Comparison of ENCODE assay signal across 17 cellular contexts in the genomic region with DNA sequence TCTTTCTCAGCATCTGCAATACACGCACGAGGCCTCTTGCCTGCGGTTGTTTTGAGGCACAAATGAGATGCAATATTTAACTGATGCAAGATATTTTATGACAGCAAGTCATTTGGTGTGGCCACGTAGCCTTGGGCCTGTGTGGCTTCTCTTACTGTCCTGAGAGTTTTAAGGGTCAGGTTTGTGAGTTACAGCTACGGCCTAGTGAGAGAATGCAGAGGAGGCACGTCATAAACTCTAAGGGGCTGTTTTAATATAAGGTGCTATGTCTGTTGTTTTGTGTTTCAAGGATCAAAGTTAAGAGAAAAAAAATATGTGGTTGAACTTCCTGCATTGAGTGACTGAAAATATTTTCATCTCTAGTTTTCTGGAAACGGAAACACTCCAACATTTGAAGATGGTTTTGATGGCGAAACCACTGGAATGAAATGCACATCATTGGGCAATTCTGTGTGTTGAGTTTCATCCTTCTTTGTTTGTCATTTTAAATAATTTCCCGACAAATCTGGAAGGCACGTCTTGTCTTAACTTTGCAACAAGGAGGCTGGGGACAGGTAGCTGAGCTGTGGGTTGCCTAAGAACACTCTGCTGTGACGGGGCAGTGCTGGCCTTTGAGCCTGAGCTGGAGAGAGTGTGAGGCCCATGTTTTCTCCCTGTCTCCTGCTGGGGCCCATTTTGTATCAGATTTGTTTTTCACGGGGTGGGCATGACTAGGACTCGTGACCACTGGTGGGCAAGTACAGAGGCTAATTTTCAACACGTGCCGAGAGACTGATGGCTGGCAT. TPM values are rescaled to one million over a fixed set of nuclear protein-coding genes. Genes with fewer than 3 reads are reported as not detected.
DNase-seq lines count a peak whose midpoint lies in the region; ATAC-seq and TF ChIP-seq lines count a peak whose summit lies in the region.
"Had no signal": no experiment of that assay in that cellular context is flagged by ENCODE, and none has a peak within 500 bp of the region (broad histone marks: within the 10 kb centered on the region; RNA-seq: fewer than 3 reads in every experiment).

No MANE protein-coding gene starts in this region.

- H3K14ac ChIP-seq in mesenchymal stem cell (ENCODE audit: low read length in 2 of 2): peak overlapping the region in 1 of 2 experiments; percentile 96

- peaks cover 0 to 1% of the 10 kb centered on the region in 2 donors for H3K27me3 Mint-ChIP-seq in CD8-positive, alpha-beta memory T cell
- H3K27me3 Mint-ChIP-seq in activated naive CD8-positive, alpha-beta T cell: no peaks in the 10 kb centered on the region

- H3K27me3 ChIP-seq in CD8-positive, alpha-beta memory T cell (ENCODE audit: insufficient read depth, low read length, poor library complexity, severe bottlenecking): no peaks in the 10 kb centered on the region
- H3K27me3 ChIP-seq in mesenchymal stem cell (ENCODE audit: control insufficient read depth in 1 of 2, insufficient read depth in 1 of 2, low read length in 2 of 2): peaks cover 0 to 18% of the 10 kb centered on the region in 2 experiments
- H3K27me3 ChIP-seq in psoas muscle (ENCODE audit: insufficient read depth in 3 of 3, low read length in 2 of 3): peaks cover under 1 to 19% (median 9%) of the 10 kb centered on the region in 3 donors

- TF ChIP-seq CTCF in psoas muscle (IDR thresholded peaks at IDR 0.05): no peak

- no peak overlapping the region for H3K9ac ChIP-seq in mesenchymal stem cell (ENCODE audit: low read length)

- H4K8ac ChIP-seq in mesenchymal stem cell (ENCODE audit: low read length): no peak overlapping the region

- ATAC-seq in psoas muscle (no peak), GM19324 (IDR thresholded peaks at IDR 0.05; ENCODE audit: low FRiP score, unreplicated experiment) (no peak)
- ATAC-seq: heart right ventricle, sciatic nerve had no signal

- H3K79me1 ChIP-seq in mesenchymal stem cell (replicated peaks; ENCODE audit: low read length, poor library complexity, severe bottlenecking): peaks cover 14% of the 10 kb centered on the region

- no peak overlapping the region for H3K4me2 ChIP-seq in mesenchymal stem cell (ENCODE audit: low read length, poor library complexity, severe bottlenecking)

- no peak overlapping the region for H2AK5ac ChIP-seq in mesenchymal stem cell (ENCODE audit: low read length, severe bottlenecking)

- DNase-seq in CD8-positive, alpha-beta memory T cell: peak in 2 of 5 donors; percentile 56 to 83
- DNase-seq in NOMO-1 treated with dmso at 0.1 percent for 144 hours (lab: John Stamatoyannopoulos, UW; ENCODE audit: unreplicated experiment) (peak; percentile 61), mesenchymal stem cell (peak; percentile 30), psoas muscle (no peak), GOT3 (lab: John Stamatoyannopoulos, UW) (no peak), NCI-H748 treated with DMSO at 0.1 percent for 48 hours (lab: John Stamatoyannopoulos, UW) (no peak)
- DNase-seq: C1 segment of cervical spinal cord, heart right ventricle, left ventricle myocardium inferior, naive B cell, NCI-H1694 treated with DMSO at 0.1 percent for 48 hours, Right ventricle myocardium superior had no signal

- H2BK15ac ChIP-seq in mesenchymal stem cell (ENCODE audit: low read depth, poor library complexity, severe bottlenecking): no peak overlapping the region

- CTCF ChIA-PET in CD8-positive, alpha-beta memory T cell (lab: Charles Lee): interaction anchor here (1.0 to 1.8 kb wide), 3 partner anchors 8 to 84 kb away, joined by 3 to 4 read pairs (median 3); no protein-coding TSS in a partner anchor

- intact Hi-C loops in psoas muscle (cut with DNase I): no loop called here

- no peaks in the 10 kb centered on the region for H3K9me3 Mint-ChIP-seq in CD8-positive, alpha-beta memory T cell
- H3K9me3 Mint-ChIP-seq in activated naive CD8-positive, alpha-beta T cell (ENCODE audit: low read depth): no peaks in the 10 kb centered on the region

- 89% methylated on average over 15 of the region's 15 CpGs for WGBS in mesenchymal stem cell
- 81 to 90% (median 84%) methylated on average over 15 of the region's 15 CpGs for WGBS in psoas muscle, 3 donors

- H3K18ac ChIP-seq in mesenchymal stem cell (ENCODE audit: low read depth in 1 of 2, low read length in 2 of 2): peak overlapping the region; percentile 63 to 85

- H2BK12ac ChIP-seq in mesenchymal stem cell (ENCODE audit: low read length in 2 of 2): peak overlapping the region; percentile 40 to 43

- H3K4me1 ChIP-seq in CD8-positive, alpha-beta memory T cell (ENCODE audit: insufficient read depth, low read length): peaks cover 55% of the 10 kb centered on the region
- H3K4me1 ChIP-seq in mesenchymal stem cell (ENCODE audit: control insufficient read depth, insufficient read depth, low read depth, low read length) (peaks cover 18% of the 10 kb centered on the region), psoas muscle (no peaks in the 10 kb centered on the region)
- H3K4me1 ChIP-seq: breast epithelium had no signal

- H3K9me3 ChIP-seq in CD8-positive, alpha-beta memory T cell (ENCODE audit: low read length): no peaks in the 10 kb centered on the region
- H3K9me3 ChIP-seq in mesenchymal stem cell (ENCODE audit: control insufficient read depth, low read length) (no peaks in the 10 kb centered on the region), psoas muscle (no peaks in the 10 kb centered on the region)
- H3K9me3 ChIP-seq: breast epithelium, heart right ventricle, left ventricle myocardium inferior had no signal

- no peak overlapping the region for H4K91ac ChIP-seq in mesenchymal stem cell (ENCODE audit: low read length)

- H2AFZ ChIP-seq in mesenchymal stem cell (ENCODE audit: low read depth, low read length): no peak overlapping the region

- peaks cover 46 to 81% (median 51%) of the 10 kb centered on the region in 3 donors for H3K4me1 Mint-ChIP-seq in CD8-positive, alpha-beta memory T cell
- peaks cover 82% of the 10 kb centered on the region for H3K4me1 Mint-ChIP-seq in activated naive CD8-positive, alpha-beta T cell (ENCODE audit: low read depth)

- peak overlapping the region in 1 of 2 experiments; percentile 85 for H3K4ac ChIP-seq in mesenchymal stem cell (ENCODE audit: low read depth in 1 of 2, low read length in 2 of 2)

- POLR2A ChIA-PET in CD8-positive, alpha-beta memory T cell (lab: Charles Lee): no interaction called here

- peak overlapping the region; percentile 86 to 95 (median 92) for H3K27ac Mint-ChIP-seq in CD8-positive, alpha-beta memory T cell
- H3K27ac Mint-ChIP-seq in activated naive CD8-positive, alpha-beta T cell: peak overlapping the region; percentile 97
- H3K27ac Mint-ChIP-seq: naive B cell had no signal

- H2BK120ac ChIP-seq in mesenchymal stem cell (ENCODE audit: low read depth, low read length): no peak overlapping the region

- peak overlapping the region; percentile 3 for H3K4me3 ChIP-seq in CD8-positive, alpha-beta memory T cell (ENCODE audit: low read length)
- H3K4me3 ChIP-seq in mesenchymal stem cell (ENCODE audit: insufficient read depth in 1 of 2, low read depth in 1 of 2, low read length in 2 of 2) (no peak overlapping the region), psoas muscle (no peak overlapping the region)
- H3K4me3 ChIP-seq: breast epithelium, heart right ventricle, left ventricle myocardium inferior had no signal

- H3K27ac ChIP-seq in CD8-positive, alpha-beta memory T cell (ENCODE audit: low read depth, low read length): peak overlapping the region; percentile 13
- H3K27ac ChIP-seq in mesenchymal stem cell (ENCODE audit: low read length, poor library complexity, severe bottlenecking): no peak overlapping the region
- H3K27ac ChIP-seq in psoas muscle: no peak overlapping the region
- H3K27ac ChIP-seq: breast epithelium, heart right ventricle, left ventricle myocardium inferior had no signal

- H3K36me3 Mint-ChIP-seq in CD8-positive, alpha-beta memory T cell: peaks cover 0 to 7% (median 2%) of the 10 kb centered on the region in 3 donors
- no peaks in the 10 kb centered on the region for H3K36me3 Mint-ChIP-seq in activated naive CD8-positive, alpha-beta T cell
- H3K36me3 Mint-ChIP-seq: naive B cell had no signal

- no peaks in the 10 kb centered on the region for H3K36me3 ChIP-seq in CD8-positive, alpha-beta memory T cell (ENCODE audit: insufficient read depth, low read length)
- H3K36me3 ChIP-seq in mesenchymal stem cell (ENCODE audit: control insufficient read depth in 1 of 2, insufficient read depth in 2 of 2, low read depth in 1 of 2, low read length in 2 of 2): peaks cover 0 to 2% of the 10 kb centered on the region in 2 experiments
- H3K36me3 ChIP-seq in psoas muscle (ENCODE audit: insufficient read depth in 1 of 2, low read depth in 1 of 2): no peaks in the 10 kb centered on the region
- H3K36me3 ChIP-seq: breast epithelium, heart right ventricle, left ventricle myocardium inferior had no signal

- H3K23ac ChIP-seq in mesenchymal stem cell (ENCODE audit: low read length in 2 of 2): peak overlapping the region in 1 of 2 experiments; percentile 14

- H3K4me3 Mint-ChIP-seq in CD8-positive, alpha-beta memory T cell: peak overlapping the region; percentile 44 to 85 (median 65)
- H3K4me3 Mint-ChIP-seq in activated naive CD8-positive, alpha-beta T cell: peak overlapping the region; percentile 68
- H3K4me3 Mint-ChIP-seq: naive B cell had no signal

- H2BK5ac ChIP-seq in mesenchymal stem cell (ENCODE audit: low read depth, low read length, poor library complexity, severe bottlenecking): no peak overlapping the region

RNA-seq across cellular contexts. Expression of gene APBA2, which starts 5.1 kb away (rescaled TPM):
- total RNA-seq in CD8-positive, alpha-beta memory T cell: 10 to 100 TPM; 15.7 to 18.0 TPM
- polyA plus RNA-seq in CD8-positive, alpha-beta memory T cell: 38.8 TPM
- 22.0 TPM for polyA plus RNA-seq in mesenchymal stem cell (2013, experiment 1 of 2)
- 21.3 TPM for polyA plus RNA-seq in mesenchymal stem cell (2013, experiment 2 of 2)
- under 1 TPM in 2 of 4 donors, not detected in 2; 0.19 to 0.36 TPM for total RNA-seq in psoas muscle
- polyA plus RNA-seq in psoas muscle: under 1 TPM; 0.06 to 0.08 (median 0.08) TPM

RNA-seq across cellular contexts. Expression of gene GOLGA6L7, which starts 42.5 kb away (rescaled TPM):
- not detected for total RNA-seq in CD8-positive, alpha-beta memory T cell
- polyA plus RNA-seq in CD8-positive, alpha-beta memory T cell: not detected
- not detected for polyA plus RNA-seq in mesenchymal stem cell (2013, experiment 1 of 2)
- not detected for polyA plus RNA-seq in mesenchymal stem cell (2013, experiment 2 of 2)
- total RNA-seq in psoas muscle: not detected
- polyA plus RNA-seq in psoas muscle: not detected
- total RNA-seq: breast epithelium, endothelial cell of umbilical vein, heart right ventricle, left ventricle myocardium inferior, Right ventricle myocardium superior, sciatic nerve had no signal
- polyA plus RNA-seq: endothelial cell of umbilical vein, heart right ventricle had no signal

Comparison
In these comparisons a context has a peak if more than half of its experiments do, and no peak if none do; other contexts are left out.
1. DNase-seq: peak in NOMO-1 treated with dmso at 0.1 percent for 144 hours (single experiment) and mesenchymal stem cell (single experiment); none in psoas muscle (0 of 2), GOT3 (single experiment) and NCI-H748 treated with DMSO at 0.1 percent for 48 hours (single experiment).
2. RNA of gene APBA2, which starts 5.1 kb away (total RNA-seq): 15.7 to 18.0 TPM in CD8-positive, alpha-beta memory T cell; 0.19 to 0.36 TPM in psoas muscle; every median in the first group is over 10 times any median in the second.